In the genomic region with DNA sequence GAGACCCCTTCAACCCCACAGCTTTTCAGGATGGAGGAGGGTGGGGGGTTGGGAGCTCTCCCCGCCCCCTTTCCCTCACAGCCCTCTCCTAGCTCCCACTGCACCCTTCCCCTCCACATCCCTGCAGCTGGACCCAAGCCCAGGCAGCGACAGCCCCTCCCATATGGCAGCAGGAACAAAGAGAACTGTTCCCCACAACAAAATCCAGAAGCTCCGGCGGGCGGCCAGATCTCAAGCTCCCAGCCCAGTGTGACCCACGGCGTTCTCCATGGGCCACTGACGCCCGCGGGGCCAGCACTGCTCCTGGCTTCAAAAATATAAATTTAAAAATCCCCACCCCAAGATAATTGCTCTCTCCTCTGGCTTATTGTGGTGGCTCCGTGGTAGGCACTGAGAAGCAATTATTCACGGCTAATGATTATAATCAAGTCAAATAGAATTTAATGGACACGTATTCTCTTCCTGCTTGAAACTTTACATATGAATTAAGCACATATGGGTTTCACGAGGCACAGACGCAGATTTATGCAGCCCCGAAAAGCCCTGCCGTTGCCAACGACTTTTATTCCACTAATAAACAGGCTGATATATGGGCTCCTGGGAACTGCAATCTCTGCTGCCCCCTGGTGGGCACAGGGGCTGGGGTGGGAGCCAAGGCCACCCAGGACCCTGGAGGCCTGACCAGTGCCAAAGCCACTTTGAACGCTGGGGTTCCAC, we compare ENCODE assay signal across 9 cellular contexts. TPM values are rescaled to one million over a fixed set of nuclear protein-coding genes. Genes with fewer than 3 reads are reported as not detected.
DNase-seq lines count a peak whose midpoint lies in the region; ATAC-seq and TF ChIP-seq lines count a peak whose summit lies in the region.
"Had no signal": no experiment of that assay in that cellular context is flagged by ENCODE, and none has a peak within 500 bp of the region (broad histone marks: within the 10 kb centered on the region; RNA-seq: fewer than 3 reads in every experiment).

No MANE protein-coding gene starts in this region.

- DNase-seq in DMS 273 treated with DMSO at 0.1 percent for 48 hours (lab: John Stamatoyannopoulos, UW) (peak; percentile 16), LNCaP clone FGC (ENCODE audit: low read depth) (no peak), SK-N-DZ (ENCODE audit: low spot score) (peak; percentile 75), globus pallidus (ENCODE audit: low spot score) (peak; percentile 95), ovary (peak; percentile 78 to 95 (median 88)), testis (peak; percentile 81)
- DNase-seq in activated naive CD4-positive, alpha-beta T cell treated with anti-CD3 and anti-CD28 coated beads for 36 hours = peak; percentile 75

- intact Hi-C loops in activated naive CD4-positive, alpha-beta T cell treated with anti-CD3 and anti-CD28 coated beads for 36 hours (cut with micrococcal nuclease) = loop anchor here (1.0 kb wide), 3 partner anchors 148 to 380 kb away; partner anchors contain the start of gene ZFTA
- intact Hi-C loops in ovary (cut with DNase I) (loop anchor here in 1 of 4 donors (10.0 kb wide), 1 partner anchor 314 kb away; the partner anchor contains the start of gene MARK2), testis (cut with DNase I; ENCODE audit: low total_unique reads) (loop anchor here (2.0 kb wide), 1 partner anchor 150 kb away; no protein-coding TSS in a partner anchor)

- 1 to 3% (median 2%) methylated on average over 19 of the region's 19 CpGs for WGBS in ovary, 3 donors
- WGBS in testis, 2 donors = 16 to 38% methylated on average over 18 to 19 of the region's 19 CpGs

- peaks cover 3% of the 10 kb centered on the region for H3K36me3 Mint-ChIP-seq in activated naive CD4-positive, alpha-beta T cell treated with anti-CD3 and anti-CD28 coated beads for 36 hours (ENCODE audit: low read depth)

- ATAC-seq in HG02870 (IDR thresholded peaks at IDR 0.05; ENCODE audit: unreplicated experiment) = no peak

- H3K4me1 Mint-ChIP-seq in activated naive CD4-positive, alpha-beta T cell treated with anti-CD3 and anti-CD28 coated beads for 36 hours (ENCODE audit: low read depth) = peaks cover 12% of the 10 kb centered on the region

- TF ChIP-seq EP300 in ovary (IDR thresholded peaks at IDR 0.05) = no peak

- H3K4me1 ChIP-seq in ovary (ENCODE audit: insufficient read depth) (peaks cover 9% of the 10 kb centered on the region), testis (peaks cover 17% of the 10 kb centered on the region)

- TF ChIP-seq POLR2A in ovary (IDR thresholded peaks at IDR 0.05) (no peak), testis (IDR thresholded peaks at IDR 0.05) (no peak)

- H3K36me3 ChIP-seq in ovary = no peaks in the 10 kb centered on the region
- H3K36me3 ChIP-seq in testis (ENCODE audit: low read depth, missing control alignments) = no peaks in the 10 kb centered on the region

- H3K9me3 ChIP-seq in ovary = no peaks in the 10 kb centered on the region
- H3K9me3 ChIP-seq in testis = no peaks in the 10 kb centered on the region

- H3K4me3 ChIP-seq in LNCaP clone FGC (ENCODE audit: low read depth, low read length) = no peak overlapping the region
- peak overlapping the region; percentile 11 for H3K4me3 ChIP-seq in ovary
- H3K4me3 ChIP-seq in testis = no peak overlapping the region

- H3K4me3 Mint-ChIP-seq in activated naive CD4-positive, alpha-beta T cell treated with anti-CD3 and anti-CD28 coated beads for 36 hours = no peak overlapping the region
- H3K4me3 Mint-ChIP-seq: T-helper 1 cell treated with Interleukin-12 subunit alpha and Interleukin-12 subunit beta and Interleukin-4 antibody, amounts not matched to agents 30 μg/mL and 1 μg/mL, for 36 hours had no signal

- no peaks in the 10 kb centered on the region for H3K9me3 Mint-ChIP-seq in activated naive CD4-positive, alpha-beta T cell treated with anti-CD3 and anti-CD28 coated beads for 36 hours
- H3K9me3 Mint-ChIP-seq: T-helper 1 cell treated with Interleukin-12 subunit alpha and Interleukin-12 subunit beta and Interleukin-4 antibody, amounts not matched to agents 30 μg/mL and 1 μg/mL, for 36 hours had no signal

- H3K27ac ChIP-seq in ovary = no peak overlapping the region
- no peak overlapping the region for H3K27ac ChIP-seq in testis

- H3K27me3 Mint-ChIP-seq in activated naive CD4-positive, alpha-beta T cell treated with anti-CD3 and anti-CD28 coated beads for 36 hours (ENCODE audit: low read depth) = no peaks in the 10 kb centered on the region

- H3K27me3 ChIP-seq in ovary = no peaks in the 10 kb centered on the region
- no peaks in the 10 kb centered on the region for H3K27me3 ChIP-seq in testis

- TF ChIP-seq CTCF in LNCaP clone FGC (IDR thresholded peaks at IDR 0.05; ENCODE audit: control insufficient read depth, extremely low read depth, insufficient read depth) = peak; percentile 65
- peak; percentile 79 to 94 (median 87) for TF ChIP-seq CTCF in ovary (IDR thresholded peaks at IDR 0.05)
- peak; percentile 88 to 95 (median 94) for TF ChIP-seq CTCF in testis (IDR thresholded peaks at IDR 0.05)

- CTCF ChIA-PET in activated naive CD4-positive, alpha-beta T cell treated with anti-CD3 and anti-CD28 coated beads for 36 hours (lab: Charles Lee) = interaction anchor here (1.0 to 7.8 kb wide), 6 partner anchors 16 to 314 kb away, joined by 3 to 96 read pairs (median 5); no protein-coding TSS in a partner anchor

- H3K27ac Mint-ChIP-seq in activated naive CD4-positive, alpha-beta T cell treated with anti-CD3 and anti-CD28 coated beads for 36 hours = no peak overlapping the region
- H3K27ac Mint-ChIP-seq: T-helper 1 cell treated with Interleukin-12 subunit alpha and Interleukin-12 subunit beta and Interleukin-4 antibody, amounts not matched to agents 30 μg/mL and 1 μg/mL, for 36 hours had no signal

RNA-seq across cellular contexts. Expression of gene MACROD1, which starts 17.6 kb away (rescaled TPM):
- polyA plus RNA-seq in SK-N-DZ (2014; cell fraction: cytosol; rRNA removed) = 94.8 and 105 TPM in 2 replicates
- 242 and 318 TPM in 2 replicates for polyA plus RNA-seq in SK-N-DZ (2014; cell fraction: nucleus; rRNA removed)
- total RNA-seq in activated naive CD4-positive, alpha-beta T cell treated with anti-CD3 and anti-CD28 coated beads for 36 hours = 10 to 100 TPM; 38.7 to 48.6 TPM
- 10 to 100 TPM; 24.9 to 50.2 (median 34.2) TPM for total RNA-seq in ovary
- polyA plus RNA-seq in ovary = 10 to 100 TPM; 21.1 to 24.1 TPM
- total RNA-seq in testis = 10 to 100 TPM; 13.3 to 15.3 TPM
- polyA plus RNA-seq in testis (ENCODE audit: insufficient read depth, low read depth, low replicate concordance) = 14.1 TPM

RNA-seq across cellular contexts. Expression of gene STIP1, which starts 37.6 kb away (rescaled TPM):
- 397 and 406 TPM in 2 replicates for polyA plus RNA-seq in SK-N-DZ (2014; cell fraction: cytosol; rRNA removed)
- polyA plus RNA-seq in SK-N-DZ (2014; cell fraction: nucleus; rRNA removed) = 211 and 259 TPM in 2 replicates
- total RNA-seq in activated naive CD4-positive, alpha-beta T cell treated with anti-CD3 and anti-CD28 coated beads for 36 hours = 100 to 1,000 TPM; 264 to 272 TPM
- total RNA-seq in ovary (100 to 1,000 TPM in 4 of 7 donors, 10 to 100 TPM in 3; 56.8 to 178 (median 111) TPM), testis (100 to 1,000 TPM; 221 to 247 TPM)
- polyA plus RNA-seq in ovary (100 to 1,000 TPM in 1 of 2 donors, 10 to 100 TPM in 1; 48.4 to 238 TPM), testis (ENCODE audit: insufficient read depth, low read depth, low replicate concordance) (267 TPM)

RNA-seq across cellular contexts. Expression of gene FERMT3, which starts 58.2 kb away (rescaled TPM):
- 0.28 and 0.53 TPM in 2 replicates for polyA plus RNA-seq in SK-N-DZ (2014; cell fraction: cytosol; rRNA removed)
- polyA plus RNA-seq in SK-N-DZ (2014; cell fraction: nucleus; rRNA removed) = 2.9 and 7.2 TPM in 2 replicates
- total RNA-seq in activated naive CD4-positive, alpha-beta T cell treated with anti-CD3 and anti-CD28 coated beads for 36 hours = 100 to 1,000 TPM; 176 to 178 TPM
- 10 to 100 TPM in 2 of 7 donors, 1 to 10 TPM in 5; 3.7 to 19.7 (median 7.5) TPM for total RNA-seq in ovary
- polyA plus RNA-seq in ovary = 1 to 10 TPM; 2.2 to 6.4 TPM
- total RNA-seq in testis = 1 to 10 TPM; 7.2 to 8.2 TPM
- 10.9 TPM for polyA plus RNA-seq in testis (ENCODE audit: insufficient read depth, low read depth, low replicate concordance)

Comparison
In these comparisons a context has a peak if more than half of its experiments do, and no peak if none do; other contexts are left out.
1. RNA of gene FERMT3, which starts 58.2 kb away (total RNA-seq): 176 to 178 TPM in activated naive CD4-positive, alpha-beta T cell treated with anti-CD3 and anti-CD28 coated beads for 36 hours; 7.2 to 8.2 TPM in testis and 3.7 to 19.7 TPM in ovary; every median in the first group is over 4 times any median in the second.
2. Peak in every context shown above with its lines, with median percentiles within 50 percentile points of each other: CTCF ChIP-seq.